Comparison of ENCODE assay signal across 26 cellular contexts in genomic region chr1:110601332-110601731, GRCh38. TPM values are rescaled to one million over a fixed set of nuclear protein-coding genes. Genes with fewer than 3 reads are reported as not detected.
"Had no signal": no experiment of that assay in that cellular context is flagged by ENCODE, and none has a peak within 500 bp of the region (broad histone marks: within the 10 kb centered on the region; RNA-seq: fewer than 3 reads in every experiment).

No MANE protein-coding gene starts in this region.

- H3K9me3 ChIP-seq: colonic mucosa, esophagus squamous epithelium, gastroesophageal sphincter, psoas muscle, right lobe of liver, tibial artery had no signal

- ATAC-seq: effector memory CD8-positive, alpha-beta T cell; gastroesophageal sphincter; left cardiac atrium; left ventricle myocardium superior; psoas muscle; right lobe of liver; stimulated activated effector memory CD8-positive, alpha-beta T cell treated with anti-CD3 and anti-CD28 coated beads, Interleukin-12 subunit alpha, Interleukin-12 subunit beta, amount 100 ng/mL, for 72 hours; stimulated activated naive CD8-positive, alpha-beta T cell treated with anti-CD3 and anti-CD28 coated beads, Interleukin-15, Interleukin-2, amounts not matched to agents 100 U/mL and 50 U/mL, for 24 hours had no signal

- H3K9ac ChIP-seq: parathyroid adenoma had no signal

- H3K4me3 ChIP-seq: colonic mucosa, esophagus squamous epithelium, gastroesophageal sphincter, lung, psoas muscle, right lobe of liver, tibial artery had no signal

- H3K36me3 Mint-ChIP-seq: immature natural killer cell; naive B cell; stimulated activated effector memory CD8-positive, alpha-beta T cell treated with anti-CD3 and anti-CD28 coated beads, Interleukin-12 subunit alpha, Interleukin-12 subunit beta, amount 100 ng/mL, for 72 hours had no signal

- DNase-seq: colonic mucosa; effector memory CD8-positive, alpha-beta T cell; esophagus squamous epithelium; foreskin fibroblast; glutamatergic neuron; immature natural killer cell; kidney; left cardiac atrium; left ventricle myocardium superior; mesenchymal stem cell; naive B cell; occipital lobe; psoas muscle; retina; right lobe of liver; stimulated activated CD4-positive, alpha-beta T cell treated with anti-CD3 and anti-CD28 coated beads, Interleukin-4, amount 100 ng/mL, for 1 hour; stimulated activated CD8-positive, alpha-beta memory T cell treated with anti-CD3 and anti-CD28 coated beads, Interleukin-4, amount 100 ng/mL, for 48 hours; stimulated activated naive CD8-positive, alpha-beta T cell treated with anti-CD3 and anti-CD28 coated beads, Interleukin-15, Interleukin-2, amounts not matched to agents 100 U/mL and 50 U/mL, for 24 hours; tibial artery had no signal

- H3K9me3 Mint-ChIP-seq: effector memory CD8-positive, alpha-beta T cell; immature natural killer cell; naive B cell; nephron; stimulated activated effector memory CD8-positive, alpha-beta T cell treated with anti-CD3 and anti-CD28 coated beads, Interleukin-12 subunit alpha, Interleukin-12 subunit beta, amount 100 ng/mL, for 72 hours had no signal

- H3K4me3 Mint-ChIP-seq: effector memory CD8-positive, alpha-beta T cell; immature natural killer cell; naive B cell; nephron; stimulated activated effector memory CD8-positive, alpha-beta T cell treated with anti-CD3 and anti-CD28 coated beads, Interleukin-12 subunit alpha, Interleukin-12 subunit beta, amount 100 ng/mL, for 72 hours had no signal

- H3K36me3 ChIP-seq: colonic mucosa, esophagus squamous epithelium, right lobe of liver, tibial artery had no signal

- H3K27ac Mint-ChIP-seq: effector memory CD8-positive, alpha-beta T cell; immature natural killer cell; naive B cell; nephron; stimulated activated effector memory CD8-positive, alpha-beta T cell treated with anti-CD3 and anti-CD28 coated beads, Interleukin-12 subunit alpha, Interleukin-12 subunit beta, amount 100 ng/mL, for 72 hours had no signal

- H2AFZ ChIP-seq: parathyroid adenoma had no signal

- H3K27ac ChIP-seq: colonic mucosa, esophagus squamous epithelium, gastroesophageal sphincter, parathyroid adenoma, psoas muscle, right lobe of liver, tibial artery had no signal

- H3K4me1 ChIP-seq: colonic mucosa, parathyroid adenoma had no signal

RNA-seq across cellular contexts. Expression of gene KCNA2, which starts 4.8 kb away (rescaled TPM):
- total RNA-seq: dermis microvascular lymphatic vessel endothelial cell, epithelial cell of proximal tubule had no signal
- polyA plus RNA-seq: immature natural killer cell had no signal
